12 cellular contexts compared by ENCODE assay signal in the genomic region with DNA sequence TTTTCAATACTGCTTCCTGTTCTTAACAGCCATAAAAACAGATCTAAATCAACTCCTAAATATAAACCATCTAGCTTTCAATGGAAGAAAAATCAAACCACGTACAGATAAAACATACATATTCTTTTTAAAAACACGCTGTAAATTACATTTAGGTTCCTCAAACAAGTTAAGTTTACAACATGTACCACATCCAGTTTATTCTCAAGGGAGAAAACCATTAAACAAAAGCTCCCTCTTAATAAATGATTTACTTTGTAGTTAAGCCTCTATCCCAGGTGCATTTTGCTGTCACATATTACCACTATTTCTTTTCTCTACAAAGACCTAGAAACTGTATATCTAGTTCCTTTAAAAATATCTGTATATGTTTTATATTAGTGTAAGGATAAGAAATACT. TPM values are rescaled to one million over a fixed set of nuclear protein-coding genes. Genes with fewer than 3 reads are reported as not detected.
DNase-seq lines count a peak whose midpoint lies in the region; TF ChIP-seq lines count a peak whose summit lies in the region.
"Had no signal": no experiment of that assay in that cellular context is flagged by ENCODE, and none has a peak within 500 bp of the region (broad histone marks: within the 10 kb centered on the region; RNA-seq: fewer than 3 reads in every experiment).

No MANE protein-coding gene starts in this region.

- H3K18ac ChIP-seq in H9 (ENCODE audit: insufficient read length, low read depth, low read length), result no peak overlapping the region

- no peak overlapping the region for H4K8ac ChIP-seq in H9 (replicated peaks; ENCODE audit: insufficient read length, low read depth, low read length)

- CTCF ChIA-PET in activated naive CD4-positive, alpha-beta T cell treated with anti-CD3 and anti-CD28 coated beads for 36 hours (lab: Charles Lee), result interaction anchor here (1.2 kb wide), 1 partner anchor 17 kb away, joined by 5 read pairs; no protein-coding TSS in a partner anchor

- no peak overlapping the region for H3K56ac ChIP-seq in H9 (ENCODE audit: insufficient read length, low read depth, low read length)

- peak overlapping the region; percentile 52 for H3K4me3 Mint-ChIP-seq in activated naive CD4-positive, alpha-beta T cell treated with anti-CD3 and anti-CD28 coated beads, Interleukin-2, amount 50 U/mL, for 24 hours
- H3K4me3 Mint-ChIP-seq in activated naive CD4-positive, alpha-beta T cell treated with anti-CD3 and anti-CD28 coated beads for 36 hours, result no peak overlapping the region
- no peak overlapping the region for H3K4me3 Mint-ChIP-seq in H9

- no peaks in the 10 kb centered on the region for H3K9me3 Mint-ChIP-seq in activated naive CD4-positive, alpha-beta T cell treated with anti-CD3 and anti-CD28 coated beads, Interleukin-2, amount 50 U/mL, for 24 hours
- H3K9me3 Mint-ChIP-seq in activated naive CD4-positive, alpha-beta T cell treated with anti-CD3 and anti-CD28 coated beads for 36 hours, result no peaks in the 10 kb centered on the region
- no peaks in the 10 kb centered on the region for H3K9me3 Mint-ChIP-seq in H9

- H3K27me3 ChIP-seq in spleen (replicated peaks in 1 of 7) (no peaks in the 10 kb centered on the region), H9 (ENCODE audit: insufficient read depth, low read length) (no peaks in the 10 kb centered on the region)

- H3K9ac ChIP-seq in SK-N-MC (ENCODE audit: insufficient read length), result peak overlapping the region; percentile 51
- H3K9ac ChIP-seq in H9 (ENCODE audit: extremely low read depth, insufficient read length, low read length), result no peak overlapping the region

- peaks cover 8% of the 10 kb centered on the region for H3K23me2 ChIP-seq in H9 (ENCODE audit: insufficient read length, low read depth, low read length, poor library complexity, severe bottlenecking)

- no peak overlapping the region for H3K23ac ChIP-seq in H9 (ENCODE audit: insufficient read length, low read depth, low read length)

- no peaks in the 10 kb centered on the region for H3K79me1 ChIP-seq in H9 (ENCODE audit: insufficient read depth, low read depth, low read length, poor library complexity, severe bottlenecking)

- H2BK5ac ChIP-seq in H9 (ENCODE audit: insufficient read length, low read length), result no peak overlapping the region

- DNase-seq in activated naive CD4-positive, alpha-beta T cell treated with anti-CD3 and anti-CD28 coated beads for 36 hours, result no peak
- DNase-seq in SK-N-MC (ENCODE audit: low read depth, low spot score), result no peak
- DNase-seq in fibroblast of villous mesenchyme (ENCODE audit: low read depth), result no peak
- DNase-seq in spleen, result no peak
- no peak for DNase-seq in hepatic stellate cell (ENCODE audit: low spot score)
- no peak for DNase-seq in head of caudate nucleus
- no peak for DNase-seq in H9
- DNase-seq: foreskin melanocyte; NCI-H2081 treated with DMSO at 0.1 percent for 48 hours; posterior cingulate gyrus; stimulated activated CD4-positive, alpha-beta T cell treated with anti-CD3 and anti-CD28 coated beads, Interleukin-4, amount 100 ng/mL, for 4 hours had no signal

- peaks cover 46% of the 10 kb centered on the region for H3K4me1 Mint-ChIP-seq in activated naive CD4-positive, alpha-beta T cell treated with anti-CD3 and anti-CD28 coated beads, Interleukin-2, amount 50 U/mL, for 24 hours
- peaks cover 42% of the 10 kb centered on the region for H3K4me1 Mint-ChIP-seq in activated naive CD4-positive, alpha-beta T cell treated with anti-CD3 and anti-CD28 coated beads for 36 hours (ENCODE audit: low read depth)
- H3K4me1 Mint-ChIP-seq in H9, result peaks cover 18 to 24% of the 10 kb centered on the region in 2 experiments

- H2BK120ac ChIP-seq in H9 (ENCODE audit: low read depth, low read length, poor library complexity, severe bottlenecking), result no peak overlapping the region

- 10 to 24% (median 14%) methylated on average over 2 of the region's 2 CpGs for WGBS in spleen, 5 donors
- 100% methylated on average over 2 of the region's 2 CpGs for WGBS in H9 (ENCODE audit: extremely low coverage, insufficient read length, low lambda C conversion rate)

- H3K27ac Mint-ChIP-seq in activated naive CD4-positive, alpha-beta T cell treated with anti-CD3 and anti-CD28 coated beads, Interleukin-2, amount 50 U/mL, for 24 hours, result no peak overlapping the region
- no peak overlapping the region for H3K27ac Mint-ChIP-seq in activated naive CD4-positive, alpha-beta T cell treated with anti-CD3 and anti-CD28 coated beads for 36 hours
- H3K27ac Mint-ChIP-seq in H9, result no peak overlapping the region

- H2BK12ac ChIP-seq in H9 (ENCODE audit: insufficient read length, low read depth, low read length), result no peak overlapping the region

- H3K79me2 ChIP-seq in H9 (ENCODE audit: insufficient read depth, low read length), result peaks cover 8% of the 10 kb centered on the region; the same call in 1 of the 2 replicates

- H2BK15ac ChIP-seq in H9 (ENCODE audit: low read depth, low read length), result no peak overlapping the region

- no peak overlapping the region for H2AFZ ChIP-seq in H9 (ENCODE audit: low read length)

- TF ChIP-seq CTCF in fibroblast of villous mesenchyme (IDR thresholded peaks at IDR 0.05; ENCODE audit: insufficient read depth, low read depth, low read length), result no peak
- no peak for TF ChIP-seq CTCF in spleen (IDR thresholded peaks at IDR 0.05 in 8 of 11, conservative IDR thresholded peaks at IDR 0.05 in 3 of 11)
- no peak for TF ChIP-seq CTCF in H9 (conservative IDR thresholded peaks at IDR 0.05)

- H3K4me1 ChIP-seq in spleen (peaks cover 36 to 90% (median 68%) of the 10 kb centered on the region in 6 donors), H9 (ENCODE audit: insufficient read depth, low read length) (no peaks in the 10 kb centered on the region; the same call in 1 of the 2 replicates)

- H4K91ac ChIP-seq in H9 (ENCODE audit: insufficient read length, low read depth, low read length), result no peak overlapping the region

- no peak overlapping the region for H2AK5ac ChIP-seq in H9 (ENCODE audit: insufficient read length, low read length)

- peak overlapping the region; percentile 70 for H3K27ac ChIP-seq in SK-N-MC
- peak overlapping the region in 6 of 8 donors; percentile 4 to 98 (median 32) for H3K27ac ChIP-seq in spleen
- H3K27ac ChIP-seq in H9 (ENCODE audit: insufficient read length, low read depth, low read length), result no peak overlapping the region

- H3K9me3 ChIP-seq in SK-N-MC (ENCODE audit: low read depth, low read length), result no peaks in the 10 kb centered on the region
- no peaks in the 10 kb centered on the region for H3K9me3 ChIP-seq in spleen
- no peaks in the 10 kb centered on the region for H3K9me3 ChIP-seq in H9 (ENCODE audit: control insufficient read depth, low read depth, low read length)

- H3K14ac ChIP-seq in H9 (ENCODE audit: insufficient read depth, low read length), result no peak overlapping the region

- H3K4me3 ChIP-seq in SK-N-MC (peak overlapping the region; percentile 47), fibroblast of villous mesenchyme (ENCODE audit: low read depth, low read length) (peak overlapping the region; percentile 23), spleen (peak overlapping the region in 1 of 8 donors; percentile 12)

- H4K5ac ChIP-seq in H9 (ENCODE audit: insufficient read length, low read depth, low read length), result no peak overlapping the region

- intact Hi-C loops in activated naive CD4-positive, alpha-beta T cell treated with anti-CD3 and anti-CD28 coated beads for 36 hours (cut with micrococcal nuclease), result loop anchor here (5.0 kb wide), 2 partner anchors 63 to 307 kb away; a partner anchor contains a TSS
- intact Hi-C loops in spleen (cut with DNase I; ENCODE audit: low total_unique reads), result no loop called here
- intact Hi-C loops in head of caudate nucleus (cut with DNase I), result no loop called here

- no peak overlapping the region for H3K4me2 ChIP-seq in H9 (ENCODE audit: insufficient read depth, insufficient read length, low read length)

- H4K20me1 ChIP-seq in H9 (ENCODE audit: control insufficient read depth, insufficient read depth, insufficient read length), result no peaks in the 10 kb centered on the region

- H3K27me3 Mint-ChIP-seq in activated naive CD4-positive, alpha-beta T cell treated with anti-CD3 and anti-CD28 coated beads, Interleukin-2, amount 50 U/mL, for 24 hours, result no peaks in the 10 kb centered on the region
- H3K27me3 Mint-ChIP-seq in activated naive CD4-positive, alpha-beta T cell treated with anti-CD3 and anti-CD28 coated beads for 36 hours (ENCODE audit: low read depth), result no peaks in the 10 kb centered on the region
- H3K27me3 Mint-ChIP-seq in H9 (ENCODE audit: low read depth), result no peaks in the 10 kb centered on the region

- TF ChIP-seq POLR2A in spleen (IDR thresholded peaks at IDR 0.05), result no peak

- no peak overlapping the region for H2BK20ac ChIP-seq in H9 (ENCODE audit: low read depth, low read length, poor library complexity, severe bottlenecking)

- no peak overlapping the region for H3K4ac ChIP-seq in H9 (ENCODE audit: low read depth, low read length)

- peaks cover under 1% of the 10 kb centered on the region for H3K36me3 Mint-ChIP-seq in activated naive CD4-positive, alpha-beta T cell treated with anti-CD3 and anti-CD28 coated beads, Interleukin-2, amount 50 U/mL, for 24 hours
- no peaks in the 10 kb centered on the region for H3K36me3 Mint-ChIP-seq in activated naive CD4-positive, alpha-beta T cell treated with anti-CD3 and anti-CD28 coated beads for 36 hours (ENCODE audit: low read depth)
- no peaks in the 10 kb centered on the region for H3K36me3 Mint-ChIP-seq in H9 (ENCODE audit: insufficient read depth in 1 of 3, low read depth in 3 of 3)

- no peaks in the 10 kb centered on the region for H3K36me3 ChIP-seq in SK-N-MC (ENCODE audit: insufficient read depth, low read length)
- H3K36me3 ChIP-seq in spleen, result peaks cover 0 to 6% (median 0%) of the 10 kb centered on the region in 6 donors

- H3T11ph ChIP-seq in H9 (ENCODE audit: low read length), result no peak overlapping the region

RNA-seq across cellular contexts. Expression of gene NUMB, which starts 3.1 kb away (rescaled TPM):
- 10 to 100 TPM; 24.2 to 26.4 TPM for total RNA-seq in activated naive CD4-positive, alpha-beta T cell treated with anti-CD3 and anti-CD28 coated beads for 36 hours
- 35.1 and 35.4 TPM in 2 replicates for total RNA-seq in fibroblast of villous mesenchyme
- total RNA-seq in spleen, result 100 to 1,000 TPM in 4 of 7 donors, 10 to 100 TPM in 3; 78.0 to 165 (median 103) TPM
- polyA plus RNA-seq in spleen, result 10 to 100 TPM; 19.8 to 30.7 (median 27.5) TPM
- 46.5 and 51.9 TPM in 2 replicates for total RNA-seq in H9 (2021)

RNA-seq across cellular contexts. Expression of gene RIOX1, which starts 35.4 kb away (rescaled TPM):
- total RNA-seq in activated naive CD4-positive, alpha-beta T cell treated with anti-CD3 and anti-CD28 coated beads for 36 hours, result 1 to 10 TPM; 8.1 to 8.9 TPM
- total RNA-seq in fibroblast of villous mesenchyme, result 19.9 and 20.0 TPM in 2 replicates
- 10 to 100 TPM; 11.6 to 19.2 (median 13.8) TPM for total RNA-seq in spleen
- polyA plus RNA-seq in spleen, result 10 to 100 TPM in 1 of 3 donors, 1 to 10 TPM in 2; 6.4 to 10.0 (median 7.3) TPM
- total RNA-seq in H9 (2021), result 32.1 and 37.2 TPM in 2 replicates
